Comparison of ENCODE assay signal across 8 cellular contexts in the genomic region with DNA sequence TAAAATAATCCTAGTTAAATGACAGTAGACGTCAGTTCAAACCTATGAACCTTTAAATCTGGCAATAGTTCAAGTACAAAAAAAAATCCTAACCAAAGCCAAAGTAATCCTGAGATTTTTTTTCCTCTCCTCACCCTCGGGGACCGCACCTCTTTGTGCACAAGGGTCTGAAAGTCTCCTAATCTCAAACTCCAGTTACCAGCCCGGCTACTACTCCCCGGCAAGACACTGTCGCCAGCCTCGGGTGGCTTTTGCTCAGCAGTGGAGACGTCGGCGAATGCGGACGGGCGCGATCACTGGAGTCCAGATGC. TPM values are rescaled to one million over a fixed set of nuclear protein-coding genes. Genes with fewer than 3 reads are reported as not detected.
A peak's percentile ranks its signal among the peaks of the same experiment; 100 is the strongest.
DNase-seq lines count a peak whose midpoint lies in the region; ATAC-seq and TF ChIP-seq lines count a peak whose summit lies in the region.

No MANE protein-coding gene starts in this region.

- no peaks in the 10 kb centered on the region for H3K27me3 ChIP-seq in sigmoid colon

- peak overlapping the region; percentile 94 for H3K9ac ChIP-seq in SK-N-MC (ENCODE audit: insufficient read length)

- H3K4me3 Mint-ChIP-seq in activated T-cell treated with anti-CD3 and anti-CD28 coated beads, Interleukin-2, amount 50 U/mL, for 24 hours: peak overlapping the region; percentile 85

- peaks cover 36% of the 10 kb centered on the region for H3K36me3 ChIP-seq in SK-N-MC (ENCODE audit: insufficient read depth, low read length)
- H3K36me3 ChIP-seq in sigmoid colon: peaks cover 0 to 28% (median 6%) of the 10 kb centered on the region in 4 donors

- H3K9me3 ChIP-seq in SK-N-MC (ENCODE audit: low read depth, low read length) (no peaks in the 10 kb centered on the region), sigmoid colon (no peaks in the 10 kb centered on the region)

- no peaks in the 10 kb centered on the region for H3K27me3 Mint-ChIP-seq in activated T-cell treated with anti-CD3 and anti-CD28 coated beads, Interleukin-2, amount 50 U/mL, for 24 hours

- 0% methylated on average over 14 of the region's 14 CpGs for WGBS in sigmoid colon, 2 donors

- peaks cover 0 to 44% (median 36%) of the 10 kb centered on the region in 4 donors for H3K4me1 ChIP-seq in sigmoid colon

- no peaks in the 10 kb centered on the region for H3K9me3 Mint-ChIP-seq in activated T-cell treated with anti-CD3 and anti-CD28 coated beads, Interleukin-2, amount 50 U/mL, for 24 hours

- peaks cover 56% of the 10 kb centered on the region for H3K4me1 Mint-ChIP-seq in activated T-cell treated with anti-CD3 and anti-CD28 coated beads, Interleukin-2, amount 50 U/mL, for 24 hours (ENCODE audit: low read depth)

- TF ChIP-seq CTCF in fibroblast of the aortic adventitia (IDR thresholded peaks at IDR 0.05; ENCODE audit: insufficient read depth, low read length) (no peak), sigmoid colon (IDR thresholded peaks at IDR 0.05) (no peak)

- DNase-seq in activated T-cell treated with anti-CD3 and anti-CD28 coated beads, Interleukin-2, amount 50 U/mL, for 24 hours: no peak
- no peak for DNase-seq in activated T-cell treated with anti-CD3 and anti-CD28 coated beads, Interleukin-2, amount 50 U/mL, for 1 hour
- DNase-seq in SK-N-MC (ENCODE audit: low read depth, low spot score): no peak
- DNase-seq in fibroblast of the aortic adventitia (ENCODE audit: low read depth): peak; percentile 53
- DNase-seq in sigmoid colon: no peak
- DNase-seq in A172 (ENCODE audit: low spot score): no peak

- peak overlapping the region; percentile 96 for H3K27ac Mint-ChIP-seq in activated T-cell treated with anti-CD3 and anti-CD28 coated beads, Interleukin-2, amount 50 U/mL, for 24 hours

- TF ChIP-seq EP300 in sigmoid colon (IDR thresholded peaks at IDR 0.05): no peak

- H3K4me3 ChIP-seq in SK-N-MC (peak overlapping the region; percentile 90), fibroblast of the aortic adventitia (ENCODE audit: low read depth, low read length) (peak overlapping the region; percentile 92), sigmoid colon (peak overlapping the region; percentile 85 to 98 (median 88))

- H3K36me3 Mint-ChIP-seq in activated T-cell treated with anti-CD3 and anti-CD28 coated beads, Interleukin-2, amount 50 U/mL, for 24 hours (ENCODE audit: low read depth): peaks cover 69% of the 10 kb centered on the region

- no peak for ATAC-seq in HG02870 (IDR thresholded peaks at IDR 0.05; ENCODE audit: unreplicated experiment)
- ATAC-seq in GM18870 (IDR thresholded peaks at IDR 0.05; ENCODE audit: unreplicated experiment): no peak

- H3K27ac ChIP-seq in SK-N-MC (peak overlapping the region; percentile 87), sigmoid colon (peak overlapping the region; percentile 98 to 99 (median 98))

- TF ChIP-seq POLR2A in sigmoid colon (IDR thresholded peaks at IDR 0.05): no peak

- intact Hi-C loops in sigmoid colon (cut with DNase I): loop anchor here (5.0 kb wide), 1 partner anchor 518 kb away; the partner anchor contains the start of gene HNRNPD

RNA-seq across cellular contexts. Expression of gene SEC31A, which starts 0.4 kb away (rescaled TPM):
- 392 and 400 TPM in 2 replicates for total RNA-seq in fibroblast of the aortic adventitia (ENCODE audit: low replicate concordance)
- total RNA-seq in sigmoid colon: 100 to 1,000 TPM; 121 to 197 (median 132) TPM
- 10 to 100 TPM; 67.9 to 84.8 (median 82.7) TPM for polyA plus RNA-seq in sigmoid colon
- total RNA-seq in A172 (2014; rRNA removed; shearing (Covaris generic)): 146 and 150 TPM in 2 replicates

RNA-seq across cellular contexts. Expression of gene THAP9, which starts 10.0 kb away (rescaled TPM):
- total RNA-seq in fibroblast of the aortic adventitia (ENCODE audit: low replicate concordance) (2.9 and 7.1 TPM in 2 replicates), sigmoid colon (1 to 10 TPM; 3.9 to 7.5 (median 5.3) TPM)
- polyA plus RNA-seq in sigmoid colon: 1 to 10 TPM in 2 of 3 donors, under 1 TPM in 1; 0.60 to 1.9 (median 1.6) TPM
- total RNA-seq in A172 (2014; rRNA removed; shearing (Covaris generic)): 2.9 and 4.6 TPM in 2 replicates
